In genomic region chr5:166909926-166910325, GRCh38 we compare ENCODE assay signal across 19 cellular contexts.
DNase-seq lines count a peak whose midpoint lies in the region; FAIRE-seq and TF ChIP-seq lines count a peak whose summit lies in the region.
"Had no signal": no experiment of that assay in that cellular context is flagged by ENCODE, and none has a peak within 500 bp of the region (broad histone marks: within the 10 kb centered on the region; RNA-seq: fewer than 3 reads in every experiment).

No MANE protein-coding gene starts in this region.

- H3K9ac ChIP-seq in astrocyte (ENCODE audit: low read length), result no peak overlapping the region

- peaks cover 24% of the 10 kb centered on the region for H3K4me1 Mint-ChIP-seq in astrocyte (ENCODE audit: low read depth, unreplicated experiment)

- TF ChIP-seq EP300 in sigmoid colon (IDR thresholded peaks at IDR 0.05), result no peak

- no peak for TF ChIP-seq POLR2A in sigmoid colon (IDR thresholded peaks at IDR 0.05)

- H4K20me1 ChIP-seq in astrocyte (ENCODE audit: insufficient read depth, low read length), result no peaks in the 10 kb centered on the region

- intact Hi-C loops in sigmoid colon (cut with DNase I), result no loop called here

- WGBS in sigmoid colon, 2 donors, result 91 to 98% methylated on average over 2 of the region's 2 CpGs

- H3K27ac ChIP-seq in astrocyte (ENCODE audit: low read depth, low read length) (no peak overlapping the region), sigmoid colon (no peak overlapping the region)
- H3K27ac ChIP-seq: C4-2B had no signal

- H3K79me2 ChIP-seq in astrocyte (ENCODE audit: insufficient read depth, low read length), result no peaks in the 10 kb centered on the region

- no peak overlapping the region for H3K4me3 ChIP-seq in astrocyte (ENCODE audit: insufficient read depth, low read depth, low read length)
- H3K4me3 ChIP-seq in sigmoid colon, result no peak overlapping the region
- H3K4me3 ChIP-seq: A549 had no signal

- H3K4me1 ChIP-seq in astrocyte (ENCODE audit: insufficient read depth, low read length), result peaks cover 21% of the 10 kb centered on the region
- peaks cover 0 to 11% (median 0%) of the 10 kb centered on the region in 4 donors for H3K4me1 ChIP-seq in sigmoid colon
- H3K4me1 ChIP-seq: Caco-2 had no signal

- peak overlapping the region; percentile 41 for H3K27ac Mint-ChIP-seq in astrocyte (ENCODE audit: unreplicated experiment)
- H3K27ac Mint-ChIP-seq: CD4-positive, alpha-beta T cell; HFFc6 had no signal

- H3K27me3 Mint-ChIP-seq in astrocyte (ENCODE audit: low read depth, unreplicated experiment), result no peaks in the 10 kb centered on the region
- H3K27me3 Mint-ChIP-seq: CD4-positive, alpha-beta T cell had no signal

- peak overlapping the region; percentile 51 for H3K4me2 ChIP-seq in astrocyte (ENCODE audit: low read length)

- DNase-seq in M059J (ENCODE audit: low read depth), result peak; percentile 74
- no peak for DNase-seq in astrocyte (ENCODE audit: low read depth)
- DNase-seq in kidney tubule cell (ENCODE audit: low spot score), result peak; percentile 54
- no peak for DNase-seq in sigmoid colon
- no peak for DNase-seq in SKM-1 (lab: John Stamatoyannopoulos, UW; ENCODE audit: unreplicated experiment)
- no peak for DNase-seq in central memory CD4-positive, alpha-beta T cell
- DNase-seq in NCI-H1105 treated with DMSO at 0.1 percent for 48 hours (lab: John Stamatoyannopoulos, UW), result no peak
- DNase-seq: AML-193; Caco-2; CD4-positive, alpha-beta T cell; DMS79 treated with DMSO at 0.1 percent for 48 hours; GF-D8; GOT3; H7; HFFc6; IMR-90 had no signal

- no peaks in the 10 kb centered on the region for H3K27me3 ChIP-seq in astrocyte (ENCODE audit: insufficient read depth, low read length)
- H3K27me3 ChIP-seq in sigmoid colon, result no peaks in the 10 kb centered on the region

- no peak overlapping the region for H3K4me3 Mint-ChIP-seq in astrocyte (ENCODE audit: unreplicated experiment)
- H3K4me3 Mint-ChIP-seq: CD4-positive, alpha-beta T cell; HFFc6 had no signal

- TF ChIP-seq CTCF in astrocyte (IDR thresholded peaks at IDR 0.05; ENCODE audit: insufficient read depth, low read depth, low read length) (no peak), sigmoid colon (IDR thresholded peaks at IDR 0.05) (no peak)

- no peaks in the 10 kb centered on the region for H3K9me3 Mint-ChIP-seq in astrocyte (ENCODE audit: unreplicated experiment)

- no peak for FAIRE-seq in astrocyte (lab: Jason Lieb, UNC)
- FAIRE-seq: A549, HTR-8/SVneo had no signal

- H3K36me3 Mint-ChIP-seq in astrocyte (ENCODE audit: low read depth, unreplicated experiment), result no peaks in the 10 kb centered on the region

- H3K9me3 ChIP-seq in astrocyte (ENCODE audit: insufficient read depth, low read depth, low read length) (no peaks in the 10 kb centered on the region), sigmoid colon (no peaks in the 10 kb centered on the region)
- H3K9me3 ChIP-seq: A549, Caco-2 had no signal

- H2AFZ ChIP-seq in astrocyte (ENCODE audit: low read depth, low read length), result no peak overlapping the region

- H3K36me3 ChIP-seq in astrocyte (ENCODE audit: insufficient read depth, low read length) (no peaks in the 10 kb centered on the region), sigmoid colon (no peaks in the 10 kb centered on the region)

Comparison
In these comparisons a context has a peak if more than half of its experiments do, and no peak if none do; other contexts are left out.
1. DNase-seq: peak in M059J (single experiment) and kidney tubule cell (single experiment); none in astrocyte (single experiment), sigmoid colon (single experiment), SKM-1 (single experiment), central memory CD4-positive, alpha-beta T cell (single experiment) and NCI-H1105 treated with DMSO at 0.1 percent for 48 hours (single experiment).